Comparison of ENCODE assay signal across 11 cellular contexts in genomic region chr4:77314697-77315096, GRCh38.
"Had no signal": no experiment of that assay in that cellular context is flagged by ENCODE, and none has a peak within 500 bp of the region (broad histone marks: within the 10 kb centered on the region; RNA-seq: fewer than 3 reads in every experiment).

No MANE protein-coding gene starts in this region.

- H3K4me3 Mint-ChIP-seq: GM23338, H9, HFFc6 had no signal

- H3K4me1 Mint-ChIP-seq: GM23338 had no signal

- H3K9me3 ChIP-seq: HAP-1 had no signal

- H3K9ac ChIP-seq: GM23248 had no signal

- H3K36me3 ChIP-seq: HAP-1 had no signal

- DNase-seq: GM23248, GOT3, H7, H9, HCEC 1CT, HFFc6 had no signal

- FAIRE-seq: H1, H54 had no signal

- H3K4me2 ChIP-seq: GM23338 had no signal

- H3K27ac ChIP-seq: GM23248 had no signal

- H2AFZ ChIP-seq: GM23248, GM23338 had no signal

- H3K27ac Mint-ChIP-seq: GM23338, H9, HFFc6 had no signal

- H3K4me1 ChIP-seq: HAP-1 had no signal

- ATAC-seq: GM23338, HCT116 had no signal

- H3K4me3 ChIP-seq: GM23248, GM23338, HAP-1 had no signal
